In genomic region chr17:51487947-51488346, GRCh38 we compare ENCODE assay signal across 9 cellular contexts.
DNase-seq lines count a peak whose midpoint lies in the region; TF ChIP-seq lines count a peak whose summit lies in the region.
"Had no signal": no experiment of that assay in that cellular context is flagged by ENCODE, and none has a peak within 500 bp of the region (broad histone marks: within the 10 kb centered on the region; RNA-seq: fewer than 3 reads in every experiment).

No MANE protein-coding gene starts in this region.

- H3K36me3 Mint-ChIP-seq in chondrocyte (ENCODE audit: low read depth), result no peaks in the 10 kb centered on the region
- H3K36me3 Mint-ChIP-seq: activated naive CD4-positive, alpha-beta T cell treated with anti-CD3 and anti-CD28 coated beads, Interleukin-2, amount 50 U/mL, for 24 hours had no signal

- no peak overlapping the region for H3K27ac Mint-ChIP-seq in chondrocyte (ENCODE audit: unreplicated experiment)
- H3K27ac Mint-ChIP-seq: activated naive CD4-positive, alpha-beta T cell treated with anti-CD3 and anti-CD28 coated beads, Interleukin-2, amount 50 U/mL, for 24 hours had no signal

- no peaks in the 10 kb centered on the region for H3K4me1 Mint-ChIP-seq in chondrocyte (ENCODE audit: low read depth)

- H3K9me3 Mint-ChIP-seq in chondrocyte (ENCODE audit: low read depth), result peaks cover 10% of the 10 kb centered on the region
- H3K9me3 Mint-ChIP-seq: activated naive CD4-positive, alpha-beta T cell treated with anti-CD3 and anti-CD28 coated beads, Interleukin-2, amount 50 U/mL, for 24 hours had no signal

- DNase-seq in SHP77 (lab: John Stamatoyannopoulos, UW) (peak; percentile 3 to 14), SHP77 treated with DMSO at 0.1 percent for 48 hours (lab: John Stamatoyannopoulos, UW) (no peak), RKO (ENCODE audit: low spot score) (peak; percentile 58), chondrocyte (ENCODE audit: low spot score) (no peak), GM19240 (ENCODE audit: insufficient read length, low spot score) (no peak), inferior parietal cortex (ENCODE audit: extremely low spot score) (no peak), NCI-H146 (lab: John Stamatoyannopoulos, UW) (no peak)
- DNase-seq in stimulated activated CD8-positive, alpha-beta memory T cell treated with anti-CD3 and anti-CD28 coated beads, Interleukin-7, amount 100 ng/mL, for 4 hours (ENCODE audit: low read depth in 2 of 2), result peak; percentile 2 to 14

- H3K27me3 Mint-ChIP-seq in chondrocyte (ENCODE audit: low read depth), result peaks cover 1% of the 10 kb centered on the region

- TF ChIP-seq CTCF in chondrocyte (IDR thresholded peaks at IDR 0.05), result peak; percentile 30

- H3K4me3 Mint-ChIP-seq in chondrocyte (ENCODE audit: unreplicated experiment), result no peak overlapping the region
- H3K4me3 Mint-ChIP-seq: activated naive CD4-positive, alpha-beta T cell treated with anti-CD3 and anti-CD28 coated beads, Interleukin-2, amount 50 U/mL, for 24 hours had no signal

Comparison
In these comparisons a context has a peak if more than half of its experiments do, and no peak if none do; other contexts are left out.
1. DNase-seq: peak in SHP77 (2 of 2), RKO (single experiment) and stimulated activated CD8-positive, alpha-beta memory T cell treated with anti-CD3 and anti-CD28 coated beads, Interleukin-7, amount 100 ng/mL, for 4 hours (2 of 2); none in SHP77 treated with DMSO at 0.1 percent for 48 hours (single experiment), chondrocyte (single experiment), GM19240 (single experiment), inferior parietal cortex (single experiment) and NCI-H146 (single experiment).